Comparison of ENCODE assay signal across 21 cellular contexts in genomic region chr1:238377280-238377919, GRCh38.
DNase-seq lines count a peak whose midpoint lies in the region; ATAC-seq and TF ChIP-seq lines count a peak whose summit lies in the region.
"Had no signal": no experiment of that assay in that cellular context is flagged by ENCODE, and none has a peak within 500 bp of the region (broad histone marks: within the 10 kb centered on the region; RNA-seq: fewer than 3 reads in every experiment).

No MANE protein-coding gene starts in this region.

- H3K4me3 Mint-ChIP-seq in endodermal cell (no peak overlapping the region), progenitor cell of endocrine pancreas (ENCODE audit: low read depth) (no peak overlapping the region)
- H3K4me3 Mint-ChIP-seq in naive thymus-derived CD4-positive, alpha-beta T cell, result no peak overlapping the region
- H3K4me3 Mint-ChIP-seq: CD8-positive, alpha-beta T cell had no signal

- H3K18ac ChIP-seq in mesendoderm (ENCODE audit: low read length), result no peak overlapping the region

- H3K9ac ChIP-seq in HUES48 (ENCODE audit: low read depth, low read length), result peak overlapping the region; percentile 18; the same call in 1 of the 2 replicates
- H3K9ac ChIP-seq in endodermal cell (ENCODE audit: extremely low read depth, low read length, poor library complexity, severe bottlenecking), result no peak overlapping the region
- H3K9ac ChIP-seq in mesendoderm (ENCODE audit: low read length), result no peak overlapping the region

- peak; percentile 65 for DNase-seq in endodermal cell
- DNase-seq in mesendoderm, result peak; percentile 28
- no peak for DNase-seq in progenitor cell of endocrine pancreas (ENCODE audit: low spot score, unreplicated experiment)
- DNase-seq in uterus, result no peak
- no peak for DNase-seq in Kasumi-1 (lab: John Stamatoyannopoulos, UW)
- DNase-seq in naive thymus-derived CD4-positive, alpha-beta T cell, result no peak
- DNase-seq: C1 segment of cervical spinal cord; Caco-2; CD8-positive, alpha-beta T cell; DMS 273 treated with DMSO at 0.1 percent for 48 hours; DMS79; EL; IMR-90; KG1; MM.1S; NCI-H1694; NCI-H2029 treated with DMSO at 0.1 percent for 48 hours; NCI-H69; SHP77 treated with DMSO at 0.1 percent for 48 hours had no signal

- H3K79me1 ChIP-seq in mesendoderm (ENCODE audit: low read length), result no peaks in the 10 kb centered on the region

- H3K4me2 ChIP-seq in mesendoderm (ENCODE audit: low read length), result no peak overlapping the region

- H3K56ac ChIP-seq in mesendoderm (ENCODE audit: low read length), result no peak overlapping the region

- no peak overlapping the region for H2BK5ac ChIP-seq in mesendoderm (ENCODE audit: low read length)

- no peaks in the 10 kb centered on the region for H3K27me3 ChIP-seq in HUES48 (ENCODE audit: control insufficient read depth, insufficient read depth, low read length)
- no peaks in the 10 kb centered on the region for H3K27me3 ChIP-seq in endodermal cell (ENCODE audit: control insufficient read depth, insufficient read depth, low read length, poor library complexity, severe bottlenecking)
- H3K27me3 ChIP-seq in mesendoderm (ENCODE audit: insufficient read depth, low read length, poor library complexity), result no peaks in the 10 kb centered on the region
- no peaks in the 10 kb centered on the region for H3K27me3 ChIP-seq in uterus
- no peaks in the 10 kb centered on the region for H3K27me3 ChIP-seq in naive thymus-derived CD4-positive, alpha-beta T cell (ENCODE audit: control insufficient read depth in 2 of 2, insufficient read depth in 2 of 2, low read length in 2 of 2)

- H4K8ac ChIP-seq in mesendoderm (ENCODE audit: low read depth, low read length), result no peak overlapping the region

- H4K5ac ChIP-seq in mesendoderm (ENCODE audit: low read length), result no peak overlapping the region

- WGBS in endodermal cell (ENCODE audit: insufficient coverage in 1 of 2, insufficient read length in 1 of 2), 2 experiments, result 50 to 54% methylated on average over 3 to 6 of the region's 7 CpGs
- no CpG with 5 or more reads among the region's 7 CpGs for WGBS in mesendoderm (ENCODE audit: extremely low coverage, insufficient coverage, low lambda C conversion rate)

- H2BK120ac ChIP-seq in mesendoderm (ENCODE audit: low read depth, low read length), result no peak overlapping the region

- no peak overlapping the region for H2BK15ac ChIP-seq in mesendoderm (replicated peaks; ENCODE audit: low read depth)

- H3K4me1 ChIP-seq in HUES48 (ENCODE audit: control insufficient read depth, insufficient read depth, low read length), result peaks cover 39% of the 10 kb centered on the region
- no peaks in the 10 kb centered on the region for H3K4me1 ChIP-seq in endodermal cell (ENCODE audit: control insufficient read depth, insufficient read depth, low read length)
- H3K4me1 ChIP-seq in mesendoderm (ENCODE audit: control insufficient read depth, low read depth, low read length), result no peaks in the 10 kb centered on the region
- H3K4me1 ChIP-seq in uterus, result no peaks in the 10 kb centered on the region
- no peaks in the 10 kb centered on the region for H3K4me1 ChIP-seq in naive thymus-derived CD4-positive, alpha-beta T cell (ENCODE audit: control insufficient read depth in 2 of 2, insufficient read depth in 2 of 2, low read length in 2 of 2)
- H3K4me1 ChIP-seq: Caco-2 had no signal

- TF ChIP-seq CTCF in endodermal cell (conservative IDR thresholded peaks at IDR 0.05) (peak; percentile 18), progenitor cell of endocrine pancreas (IDR thresholded peaks at IDR 0.05; ENCODE audit: unreplicated experiment) (no peak), uterus (IDR thresholded peaks at IDR 0.05) (no peak)

- H3K9me3 ChIP-seq in HUES48 (ENCODE audit: control insufficient read depth, insufficient read depth, low read length), result no peaks in the 10 kb centered on the region
- H3K9me3 ChIP-seq in endodermal cell (ENCODE audit: control insufficient read depth, low read length), result no peaks in the 10 kb centered on the region
- H3K9me3 ChIP-seq in uterus, result no peaks in the 10 kb centered on the region
- H3K9me3 ChIP-seq in naive thymus-derived CD4-positive, alpha-beta T cell (ENCODE audit: control insufficient read depth in 2 of 3, low read length in 3 of 3), result no peaks in the 10 kb centered on the region
- H3K9me3 ChIP-seq: Caco-2 had no signal

- H3K36me3 ChIP-seq in HUES48 (ENCODE audit: control insufficient read depth, insufficient read depth, low read length) (no peaks in the 10 kb centered on the region), endodermal cell (ENCODE audit: control insufficient read depth, insufficient read depth, low read length) (no peaks in the 10 kb centered on the region), mesendoderm (ENCODE audit: control insufficient read depth, insufficient read depth, low read length) (no peaks in the 10 kb centered on the region), uterus (no peaks in the 10 kb centered on the region)
- no peaks in the 10 kb centered on the region for H3K36me3 ChIP-seq in naive thymus-derived CD4-positive, alpha-beta T cell (ENCODE audit: control insufficient read depth in 2 of 3, insufficient read depth in 3 of 3, low read length in 3 of 3)

- POLR2A ChIA-PET in naive thymus-derived CD4-positive, alpha-beta T cell (lab: Charles Lee), result no interaction called here

- CTCF ChIA-PET in naive thymus-derived CD4-positive, alpha-beta T cell (lab: Charles Lee), result no interaction called here

- H3K23ac ChIP-seq in mesendoderm (ENCODE audit: low read length), result no peak overlapping the region

- H3K4me3 ChIP-seq in HUES48 (ENCODE audit: low read depth, low read length) (no peak overlapping the region), endodermal cell (ENCODE audit: low read length) (no peak overlapping the region), mesendoderm (ENCODE audit: low read length) (no peak overlapping the region), uterus (no peak overlapping the region)
- H3K4me3 ChIP-seq in naive thymus-derived CD4-positive, alpha-beta T cell (ENCODE audit: low read length), result no peak overlapping the region

- intact Hi-C loops in uterus (cut with DNase I; ENCODE audit: low total_unique reads), result no loop called here
- intact Hi-C loops in naive thymus-derived CD4-positive, alpha-beta T cell (cut with micrococcal nuclease), result no loop called here

- H3K27ac Mint-ChIP-seq in endodermal cell (peak overlapping the region; percentile 48), progenitor cell of endocrine pancreas (no peak overlapping the region)
- no peak overlapping the region for H3K27ac Mint-ChIP-seq in naive thymus-derived CD4-positive, alpha-beta T cell
- H3K27ac Mint-ChIP-seq: CD8-positive, alpha-beta T cell had no signal

- H3K4me1 Mint-ChIP-seq in endodermal cell (peaks cover 20% of the 10 kb centered on the region), progenitor cell of endocrine pancreas (ENCODE audit: low read depth) (no peaks in the 10 kb centered on the region)
- H3K4me1 Mint-ChIP-seq in naive thymus-derived CD4-positive, alpha-beta T cell, result no peaks in the 10 kb centered on the region

- H3K4ac ChIP-seq in mesendoderm (ENCODE audit: low read depth, low read length), result no peak overlapping the region

- ATAC-seq in naive thymus-derived CD4-positive, alpha-beta T cell, result no peak
- ATAC-seq: CD8-positive, alpha-beta T cell; Panc1 had no signal

- peak overlapping the region; percentile 83 for H3K27ac ChIP-seq in HUES48 (ENCODE audit: low read depth, low read length)
- H3K27ac ChIP-seq in endodermal cell (ENCODE audit: low read depth, low read length), result no peak overlapping the region
- no peak overlapping the region for H3K27ac ChIP-seq in mesendoderm (ENCODE audit: low read depth, low read length)
- H3K27ac ChIP-seq in uterus, result no peak overlapping the region
- no peak overlapping the region for H3K27ac ChIP-seq in naive thymus-derived CD4-positive, alpha-beta T cell (ENCODE audit: low read depth, low read length)

- no peak for TF ChIP-seq POLR2A in uterus (IDR thresholded peaks at IDR 0.05)

- H3K79me2 ChIP-seq in mesendoderm (ENCODE audit: control insufficient read depth, insufficient read depth, low read length), result no peaks in the 10 kb centered on the region

- H3K27me3 Mint-ChIP-seq in endodermal cell (ENCODE audit: insufficient read depth), result no peaks in the 10 kb centered on the region
- no peaks in the 10 kb centered on the region for H3K27me3 Mint-ChIP-seq in progenitor cell of endocrine pancreas
- H3K27me3 Mint-ChIP-seq in naive thymus-derived CD4-positive, alpha-beta T cell, result no peaks in the 10 kb centered on the region

- no peak overlapping the region for H2AK5ac ChIP-seq in mesendoderm (ENCODE audit: low read length)

- H3K9me3 Mint-ChIP-seq in endodermal cell (peaks cover 1% of the 10 kb centered on the region), progenitor cell of endocrine pancreas (ENCODE audit: low read depth) (no peaks in the 10 kb centered on the region)
- peaks cover 0 to 23% (median 6%) of the 10 kb centered on the region in 11 donors for H3K9me3 Mint-ChIP-seq in naive thymus-derived CD4-positive, alpha-beta T cell

- H3K36me3 Mint-ChIP-seq in endodermal cell (ENCODE audit: low read depth), result no peaks in the 10 kb centered on the region
- no peaks in the 10 kb centered on the region for H3K36me3 Mint-ChIP-seq in progenitor cell of endocrine pancreas (ENCODE audit: insufficient read depth)
- no peaks in the 10 kb centered on the region for H3K36me3 Mint-ChIP-seq in naive thymus-derived CD4-positive, alpha-beta T cell
- H3K36me3 Mint-ChIP-seq: CD8-positive, alpha-beta T cell had no signal

Comparison
In these comparisons a context has a peak if more than half of its experiments do, and no peak if none do; other contexts are left out.
1. DNase-seq: peak in endodermal cell (single experiment) and mesendoderm (single experiment); none in progenitor cell of endocrine pancreas (single experiment), uterus (0 of 2), Kasumi-1 (0 of 2) and naive thymus-derived CD4-positive, alpha-beta T cell (0 of 9).